Comparison of ENCODE assay signal across 28 cellular contexts in genomic region chr6:168625602-168626001, GRCh38.
"Had no signal": no experiment of that assay in that cellular context is flagged by ENCODE, and none has a peak within 500 bp of the region (broad histone marks: within the 10 kb centered on the region; RNA-seq: fewer than 3 reads in every experiment).

No MANE protein-coding gene starts in this region.

- H3K4me1 Mint-ChIP-seq: activated CD4-positive, alpha-beta T cell treated with anti-CD3 and anti-CD28 coated beads, Interleukin-2, amount 10 ng/mL, durations not matched to agents 24 days and 14 days; activated naive CD8-positive, alpha-beta T cell treated with anti-CD3 and anti-CD28 coated beads for 36 hours; naive thymus-derived CD8-positive, alpha-beta T cell; stimulated activated naive B cell treated with anti-CD40 and anti-IgM and Interleukin-4, amounts not matched to agents 10 μg/mL and 1 μg/mL and 100 μg/mL, for 72 hours had no signal

- H3K9me3 ChIP-seq: adrenal gland, body of pancreas, colonic mucosa, gastrocnemius medialis, neutrophil, testis, transverse colon, uterus had no signal

- DNase-seq: activated CD4-positive, alpha-beta memory T cell treated with anti-CD3 and anti-CD28 coated beads for 36 hours; activated CD4-positive, alpha-beta T cell treated with anti-CD3 and anti-CD28 coated beads, Interleukin-2, amount 10 ng/mL, durations not matched to agents 24 days and 14 days; activated CD4-positive, CD25-positive, alpha-beta regulatory T cell treated with anti-CD3 and anti-CD28 coated beads, Interleukin-2, amount 50 U/mL, for 72 hours; activated CD8-positive, alpha-beta memory T cell treated with anti-CD3 and anti-CD28 coated beads, Interleukin-2, amount 50 U/mL, for 4 hours; activated effector memory CD4-positive, alpha-beta T cell treated with anti-CD3 and anti-CD28 coated beads, Interleukin-2, amount 50 U/mL, for 16 hours; activated naive CD4-positive, alpha-beta T cell treated with anti-CD3 and anti-CD28 coated beads for 36 hours; activated naive CD8-positive, alpha-beta T cell treated with anti-CD3 and anti-CD28 coated beads for 36 hours; activated T-cell treated with anti-CD3 and anti-CD28 coated beads, Interleukin-2, amount 50 U/mL, for 1 hour; adrenal gland; aorta; body of pancreas; colonic mucosa; effector CD8-positive, alpha-beta T cell; gastrocnemius medialis; glutamatergic neuron; mammary epithelial cell; naive thymus-derived CD8-positive, alpha-beta T cell; stimulated activated CD4-positive, alpha-beta T cell treated with anti-CD3 and anti-CD28 coated beads, Interleukin-1b, Interleukin-23, amount 100 ng/mL, for 48 hours; stimulated activated naive B cell treated with anti-CD40 and anti-IgM and Interleukin-4, amounts not matched to agents 10 μg/mL and 1 μg/mL and 100 μg/mL, for 72 hours; testis; transverse colon; uterus had no signal

- H3K4me2 ChIP-seq: smooth muscle cell had no signal

- H3K27ac ChIP-seq: adrenal gland, body of pancreas, colonic mucosa, gastrocnemius medialis, neutrophil, testis, transverse colon, VCaP had no signal

- H3K36me3 Mint-ChIP-seq: activated CD4-positive, alpha-beta memory T cell treated with anti-CD3 and anti-CD28 coated beads for 36 hours; mesothelial cell of epicardium; stimulated activated naive B cell treated with anti-CD40 and anti-IgM and Interleukin-4, amounts not matched to agents 10 μg/mL and 1 μg/mL and 100 μg/mL, for 72 hours had no signal

- H3K27me3 ChIP-seq: adrenal gland, body of pancreas, colonic mucosa, neutrophil, testis, transverse colon, uterus had no signal

- H3K4me3 Mint-ChIP-seq: activated CD4-positive, alpha-beta memory T cell treated with anti-CD3 and anti-CD28 coated beads for 36 hours; activated CD4-positive, alpha-beta T cell treated with anti-CD3 and anti-CD28 coated beads, Interleukin-2, amount 10 ng/mL, durations not matched to agents 24 days and 14 days; activated naive CD4-positive, alpha-beta T cell treated with anti-CD3 and anti-CD28 coated beads for 36 hours; activated naive CD8-positive, alpha-beta T cell treated with anti-CD3 and anti-CD28 coated beads for 36 hours; activated T-helper 1 cell treated with anti-CD3 and anti-CD28 coated beads, Interleukin-12 subunit alpha, Interleukin-12 subunit beta, Interleukin-2, Interleukin-4 antibody, amounts not matched to agents 30 ng/mL and 10 ng/mL and 1 ng/mL, durations not matched to agents 14 hours and 24 hours and 36 hours; mesothelial cell of epicardium; naive thymus-derived CD8-positive, alpha-beta T cell; stimulated activated naive B cell treated with anti-CD40 and anti-IgM and Interleukin-4, amounts not matched to agents 10 μg/mL and 1 μg/mL and 100 μg/mL, for 72 hours had no signal

- H3K27me3 Mint-ChIP-seq: activated CD4-positive, alpha-beta T cell treated with anti-CD3 and anti-CD28 coated beads, Interleukin-2, amount 10 ng/mL, durations not matched to agents 24 days and 14 days; stimulated activated naive B cell treated with anti-CD40 and anti-IgM and Interleukin-4, amounts not matched to agents 10 μg/mL and 1 μg/mL and 100 μg/mL, for 72 hours had no signal

- H3K4me3 ChIP-seq: adrenal gland, body of pancreas, colonic mucosa, gastrocnemius medialis, smooth muscle cell, testis, transverse colon, uterus had no signal

- H3K4me1 ChIP-seq: adrenal gland, body of pancreas, colonic mucosa, gastrocnemius medialis, testis, transverse colon, uterus had no signal

- H3K27ac Mint-ChIP-seq: activated CD4-positive, alpha-beta memory T cell treated with anti-CD3 and anti-CD28 coated beads for 36 hours; activated CD4-positive, alpha-beta T cell treated with anti-CD3 and anti-CD28 coated beads, Interleukin-2, amount 10 ng/mL, durations not matched to agents 24 days and 14 days; activated naive CD4-positive, alpha-beta T cell treated with anti-CD3 and anti-CD28 coated beads for 36 hours; activated naive CD8-positive, alpha-beta T cell treated with anti-CD3 and anti-CD28 coated beads for 36 hours; activated T-helper 1 cell treated with anti-CD3 and anti-CD28 coated beads, Interleukin-12 subunit alpha, Interleukin-12 subunit beta, Interleukin-2, Interleukin-4 antibody, amounts not matched to agents 30 ng/mL and 10 ng/mL and 1 ng/mL, durations not matched to agents 14 hours and 24 hours and 36 hours; naive thymus-derived CD8-positive, alpha-beta T cell; progenitor cell of endocrine pancreas; stimulated activated naive B cell treated with anti-CD40 and anti-IgM and Interleukin-4, amounts not matched to agents 10 μg/mL and 1 μg/mL and 100 μg/mL, for 72 hours had no signal

- H3K36me3 ChIP-seq: adrenal gland, colonic mucosa, gastrocnemius medialis, neutrophil, transverse colon, uterus had no signal

- ATAC-seq: body of pancreas; gastrocnemius medialis; naive thymus-derived CD8-positive, alpha-beta T cell; stimulated activated naive B cell treated with anti-CD40 and anti-IgM and Interleukin-4, amounts not matched to agents 10 μg/mL and 1 μg/mL and 100 μg/mL, for 72 hours had no signal
